Comparison of ENCODE assay signal across 7 cellular contexts in genomic region chr5:175290379-175290778, GRCh38.
"Had no signal": no experiment of that assay in that cellular context is flagged by ENCODE, and none has a peak within 500 bp of the region (broad histone marks: within the 10 kb centered on the region; RNA-seq: fewer than 3 reads in every experiment).

No MANE protein-coding gene starts in this region.

- ATAC-seq: K562 had no signal

- DNase-seq: GM23248, GOT3, H7, HCEC 1CT, IMR-90, KG1 had no signal

- H3K27ac ChIP-seq: GM23248 had no signal

- H3K9ac ChIP-seq: GM23248 had no signal

- H2AFZ ChIP-seq: GM23248 had no signal
